2 cellular contexts compared by ENCODE assay signal in the genomic region with DNA sequence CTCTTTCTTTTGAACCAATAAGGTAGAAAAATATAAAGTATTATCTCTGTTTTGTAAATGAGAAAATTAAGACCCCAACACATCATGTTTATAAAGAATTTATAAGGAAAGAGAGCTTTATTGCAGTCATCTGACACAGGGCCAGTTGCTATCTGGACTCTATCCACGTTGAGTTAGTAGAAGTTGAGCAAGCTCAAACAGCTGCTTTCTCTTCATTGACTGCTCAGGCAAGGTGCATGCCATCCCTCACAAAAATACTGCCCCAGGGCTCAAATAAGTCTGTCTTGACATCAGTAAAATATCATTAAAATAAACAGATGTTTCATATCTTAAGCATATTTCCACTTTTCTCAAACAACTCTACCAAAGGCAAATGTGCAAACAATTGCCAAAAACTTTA.
A peak's percentile ranks its signal among the peaks of the same experiment; 100 is the strongest.
TF ChIP-seq lines count a peak whose summit lies in the region.

No MANE protein-coding gene starts in this region.

TF ChIP-seq in liver, 16 proteins besides CTCF, POLR2A, EP300 and RAD21:
- TF ChIP-seq REST (IDR thresholded peaks at IDR 0.05) (no peak), SP1 (IDR thresholded peaks at IDR 0.05) (peak; percentile 16), HNF4A (conservative IDR thresholded peaks at IDR 0.05) (peak; percentile 59 to 64)

TF ChIP-seq in HepG2, 621 proteins besides CTCF, POLR2A, EP300 and RAD21:
- TF ChIP-seq TCF12 (IDR thresholded peaks at IDR 0.05) (no peak), TCF12 (CRISPR knock-in tag; IDR thresholded peaks at IDR 0.05) (no peak), TGIF2 (CRISPR knock-in tag; IDR thresholded peaks at IDR 0.05) (no peak), PRDM4 (CRISPR knock-in tag; IDR thresholded peaks at IDR 0.05; ENCODE audit: borderline replicate concordance) (no peak), ZNF616 (CRISPR knock-in tag; IDR thresholded peaks at IDR 0.05; ENCODE audit: low read depth) (no peak), SSRP1 (CRISPR knock-in tag; IDR thresholded peaks at IDR 0.05) (no peak), ZNF350 (CRISPR knock-in tag; IDR thresholded peaks at IDR 0.05; ENCODE audit: borderline replicate concordance, low read depth) (no peak), ZFP37 (CRISPR knock-in tag; IDR thresholded peaks at IDR 0.05; ENCODE audit: borderline replicate concordance) (no peak), SMAD9 (CRISPR knock-in tag; IDR thresholded peaks at IDR 0.05) (no peak), XBP1 (CRISPR knock-in tag; IDR thresholded peaks at IDR 0.05) (no peak), CREBL2 (CRISPR knock-in tag; IDR thresholded peaks at IDR 0.05; ENCODE audit: borderline replicate concordance) (no peak), ZNF564 (CRISPR knock-in tag; IDR thresholded peaks at IDR 0.05) (no peak), ZNF180 (CRISPR knock-in tag; IDR thresholded peaks at IDR 0.05; ENCODE audit: borderline replicate concordance, low read depth) (no peak), ZNF343 (CRISPR knock-in tag; IDR thresholded peaks at IDR 0.05) (no peak), ZNF777 (CRISPR knock-in tag; IDR thresholded peaks at IDR 0.05) (no peak)
- TF ChIP-seq, protein P1, sequence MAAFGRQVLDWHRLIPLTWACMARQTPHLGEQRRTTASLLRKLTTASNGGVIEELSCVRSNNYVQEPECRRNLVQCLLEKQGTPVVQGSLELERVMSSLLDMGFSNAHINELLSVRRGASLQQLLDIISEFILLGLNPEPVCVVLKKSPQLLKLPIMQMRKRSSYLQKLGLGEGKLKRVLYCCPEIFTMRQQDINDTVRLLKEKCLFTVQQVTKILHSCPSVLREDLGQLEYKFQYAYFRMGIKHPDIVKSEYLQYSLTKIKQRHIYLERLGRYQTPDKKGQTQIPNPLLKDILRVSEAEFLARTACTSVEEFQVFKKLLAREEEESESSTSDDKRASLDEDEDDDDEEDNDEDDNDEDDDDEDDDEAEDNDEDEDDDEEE (CRISPR knock-in tag; IDR thresholded peaks at IDR 0.05) = no peak
TF ChIP-seq in HepG2: peak in this region for 0.
